ENCODE assay signal across 8 cellular contexts in the genomic region with DNA sequence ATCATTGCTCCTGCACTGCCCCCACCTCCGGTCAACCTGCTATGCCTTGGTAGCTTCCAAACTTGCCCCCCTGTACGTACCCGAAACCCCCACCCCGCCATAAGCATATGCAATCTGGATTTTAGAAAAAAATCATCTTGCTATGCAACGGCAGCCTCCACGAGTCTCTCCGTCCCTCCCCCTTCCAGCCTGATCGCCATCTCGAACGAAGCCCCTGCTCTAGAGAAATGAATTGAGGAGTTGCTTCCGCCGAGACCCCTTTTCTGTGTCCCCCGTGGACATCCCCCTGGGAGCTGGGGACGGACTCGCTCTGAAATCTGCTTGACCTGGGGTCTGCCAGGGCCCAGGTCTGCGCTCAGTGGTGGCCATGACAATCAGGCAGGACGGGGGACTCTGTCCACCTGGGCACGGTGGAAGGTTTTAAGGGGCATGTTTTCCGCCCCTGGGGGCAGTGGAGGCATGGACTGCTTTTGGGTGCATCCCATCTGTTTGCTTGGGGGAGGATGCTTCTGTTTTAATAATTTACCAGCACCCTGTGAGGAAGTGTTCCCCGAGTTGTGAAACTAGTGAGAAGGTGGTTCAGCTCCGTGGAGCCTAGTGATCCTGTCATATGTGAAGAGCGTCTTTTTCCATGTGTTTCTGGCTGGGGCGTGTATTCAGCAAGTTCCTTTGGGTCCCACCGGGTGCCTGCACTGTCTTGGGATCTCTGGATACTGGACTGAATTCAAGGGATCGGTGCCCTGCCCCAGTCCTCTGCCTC. TPM values are rescaled to one million over a fixed set of nuclear protein-coding genes. Genes with fewer than 3 reads are reported as not detected.
DNase-seq lines count a peak whose midpoint lies in the region; ATAC-seq and TF ChIP-seq lines count a peak whose summit lies in the region.

No MANE protein-coding gene starts in this region.

- no peaks in the 10 kb centered on the region for H3K27me3 ChIP-seq in Caco-2 (replicated peaks; ENCODE audit: control insufficient read depth, insufficient read depth, low read length)
- H3K27me3 ChIP-seq in HUES48 (ENCODE audit: control insufficient read depth, insufficient read depth, low read length), result no peaks in the 10 kb centered on the region
- H3K27me3 ChIP-seq in hepatocyte, result no peaks in the 10 kb centered on the region
- no peaks in the 10 kb centered on the region for H3K27me3 ChIP-seq in skeletal muscle tissue (ENCODE audit: control insufficient read depth in 3 of 3, insufficient read depth in 3 of 3, low read length in 3 of 3)

- no peak for ATAC-seq in HG02970 (IDR thresholded peaks at IDR 0.05; ENCODE audit: low FRiP score, unreplicated experiment)

- H3K4me3 Mint-ChIP-seq in Caco-2 (ENCODE audit: unreplicated experiment), result peak overlapping the region; percentile 75
- H3K4me3 Mint-ChIP-seq in activated CD4-positive, alpha-beta memory T cell treated with anti-CD3 and anti-CD28 coated beads for 36 hours, result peak overlapping the region; percentile 89

- DNase-seq in Caco-2 (no peak), hepatocyte (ENCODE audit: low spot score) (no peak), NCI-H187 (lab: John Stamatoyannopoulos, UW) (no peak), NCI-H2029 (lab: John Stamatoyannopoulos, UW) (no peak)
- DNase-seq in activated CD4-positive, alpha-beta memory T cell treated with anti-CD3 and anti-CD28 coated beads for 36 hours, result peak; percentile 21

- H3K27me3 Mint-ChIP-seq in Caco-2 (ENCODE audit: insufficient read depth, unreplicated experiment), result no peaks in the 10 kb centered on the region
- H3K27me3 Mint-ChIP-seq in activated CD4-positive, alpha-beta memory T cell treated with anti-CD3 and anti-CD28 coated beads for 36 hours, result no peaks in the 10 kb centered on the region

- 2% methylated on average over 25 of the region's 25 CpGs for WGBS in hepatocyte (ENCODE audit: low lambda C conversion rate, missing lambda C conversion rate)

- peaks cover 33% of the 10 kb centered on the region for H3K36me3 Mint-ChIP-seq in Caco-2 (ENCODE audit: insufficient read depth, unreplicated experiment)
- H3K36me3 Mint-ChIP-seq in activated CD4-positive, alpha-beta memory T cell treated with anti-CD3 and anti-CD28 coated beads for 36 hours, result peaks cover 4% of the 10 kb centered on the region

- H3K9me3 ChIP-seq in Caco-2 (no peaks in the 10 kb centered on the region), HUES48 (ENCODE audit: control insufficient read depth, insufficient read depth, low read length) (no peaks in the 10 kb centered on the region), hepatocyte (ENCODE audit: low read depth) (no peaks in the 10 kb centered on the region), skeletal muscle tissue (ENCODE audit: control insufficient read depth in 3 of 3, low read length in 3 of 3) (no peaks in the 10 kb centered on the region)

- H2AFZ ChIP-seq in hepatocyte, result no peak overlapping the region

- TF ChIP-seq CTCF in Caco-2 (IDR thresholded peaks at IDR 0.05; ENCODE audit: insufficient read depth in 1 of 2, low read depth in 1 of 2, low read length in 1 of 2, severe bottlenecking in 1 of 2, unreplicated experiment in 1 of 2) (no peak), hepatocyte (IDR thresholded peaks at IDR 0.05; ENCODE audit: poor library complexity) (no peak)

- H3K27ac ChIP-seq in HUES48 (ENCODE audit: low read depth, low read length) (no peak overlapping the region), hepatocyte (peak overlapping the region; percentile 69), skeletal muscle tissue (ENCODE audit: low read depth, low read length) (peak overlapping the region; percentile 58)

- POLR2A ChIA-PET in Caco-2 (lab: Charles Lee), result no interaction called here
- POLR2A ChIA-PET in activated CD4-positive, alpha-beta memory T cell treated with anti-CD3 and anti-CD28 coated beads for 36 hours (lab: Charles Lee), result interaction anchor here (0.9 to 1.0 kb wide), 3 partner anchors 16 to 139 kb away, joined by 3 read pairs; partner anchors contain the start of gene TICAM1

- peak overlapping the region; percentile 100 for H3K4me2 ChIP-seq in hepatocyte

- H3K4me3 ChIP-seq in Caco-2 (ENCODE audit: low read depth, low read length) (peak overlapping the region; percentile 71), HUES48 (ENCODE audit: low read depth, low read length) (peak overlapping the region; percentile 76), hepatocyte (peak overlapping the region; percentile 84), skeletal muscle tissue (ENCODE audit: low read length in 3 of 3) (peak overlapping the region; percentile 73 to 77 (median 74))

- BruUV-seq in Caco-2 (replicated peaks; lab: Mats Ljungman, UMichigan), result TSS peak; percentile 46

- H3K9me2 ChIP-seq in hepatocyte (replicated peaks; ENCODE audit: insufficient read depth), result no peaks in the 10 kb centered on the region

- no peaks in the 10 kb centered on the region for H3K9me3 Mint-ChIP-seq in Caco-2 (ENCODE audit: unreplicated experiment)
- no peaks in the 10 kb centered on the region for H3K9me3 Mint-ChIP-seq in activated CD4-positive, alpha-beta memory T cell treated with anti-CD3 and anti-CD28 coated beads for 36 hours

- H3K4me1 ChIP-seq in Caco-2 (peaks cover 15% of the 10 kb centered on the region), HUES48 (ENCODE audit: control insufficient read depth, insufficient read depth, low read length) (peaks cover 18% of the 10 kb centered on the region), hepatocyte (ENCODE audit: insufficient read depth) (peaks cover 23% of the 10 kb centered on the region), skeletal muscle tissue (ENCODE audit: control insufficient read depth in 3 of 3, insufficient read depth in 3 of 3, low read length in 3 of 3) (peaks cover 29 to 45% (median 43%) of the 10 kb centered on the region in 3 donors)

- peak overlapping the region; percentile 83 for H3K27ac Mint-ChIP-seq in Caco-2 (ENCODE audit: unreplicated experiment)
- peak overlapping the region; percentile 51 for H3K27ac Mint-ChIP-seq in activated CD4-positive, alpha-beta memory T cell treated with anti-CD3 and anti-CD28 coated beads for 36 hours

- H3K36me3 ChIP-seq in Caco-2 (ENCODE audit: control insufficient read depth, insufficient read depth, low read length) (peaks cover 1% of the 10 kb centered on the region; the same call in 1 of the 2 replicates), HUES48 (ENCODE audit: control insufficient read depth, insufficient read depth, low read length) (no peaks in the 10 kb centered on the region), hepatocyte (replicated peaks; ENCODE audit: insufficient read depth, low read depth) (no peaks in the 10 kb centered on the region), skeletal muscle tissue (ENCODE audit: control insufficient read depth in 3 of 3, insufficient read depth in 3 of 3, low read length in 3 of 3) (no peaks in the 10 kb centered on the region)

- intact Hi-C loops in Caco-2 (cut with micrococcal nuclease; ENCODE audit: unreplicated experiment), result loop anchor here (2.0 kb wide), 1 partner anchor 17 kb away; no protein-coding TSS in a partner anchor
- intact Hi-C loops in activated CD4-positive, alpha-beta memory T cell treated with anti-CD3 and anti-CD28 coated beads for 36 hours (cut with micrococcal nuclease), result loop anchor here (2.0 kb wide), 3 partner anchors 55 to 245 kb away; partner anchors contain the start of gene PLIN3

- H3K9ac ChIP-seq in HUES48 (ENCODE audit: low read depth, low read length) (no peak overlapping the region), skeletal muscle tissue (ENCODE audit: low read depth in 1 of 3, low read length in 3 of 3) (peak overlapping the region; percentile 70 to 82 (median 71))

- H3K79me2 ChIP-seq in hepatocyte, result peaks cover 55% of the 10 kb centered on the region

- CTCF ChIA-PET in Caco-2 (lab: Charles Lee), result interaction anchor here (0.8 to 2.3 kb wide), 4 partner anchors 32 to 568 kb away, joined by 4 to 13 read pairs (median 9); no protein-coding TSS in a partner anchor
- CTCF ChIA-PET in activated CD4-positive, alpha-beta memory T cell treated with anti-CD3 and anti-CD28 coated beads for 36 hours (lab: Charles Lee), result interaction anchor here (1.3 to 2.3 kb wide), 5 partner anchors 32 to 165 kb away, joined by 3 to 21 read pairs (median 5); no protein-coding TSS in a partner anchor

- peaks cover 32% of the 10 kb centered on the region for H3K4me1 Mint-ChIP-seq in Caco-2 (ENCODE audit: low read depth, unreplicated experiment)
- peaks cover 34% of the 10 kb centered on the region for H3K4me1 Mint-ChIP-seq in activated CD4-positive, alpha-beta memory T cell treated with anti-CD3 and anti-CD28 coated beads for 36 hours (ENCODE audit: low read depth)

- H4K20me1 ChIP-seq in hepatocyte (ENCODE audit: insufficient read depth, poor library complexity, severe bottlenecking), result peaks cover 42% of the 10 kb centered on the region

RNA-seq across cellular contexts. Expression of gene KDM4B, which starts 1.0 kb away (rescaled TPM):
- total RNA-seq in Caco-2 (2022), result 27.4 and 30.9 TPM in 2 replicates
- total RNA-seq in activated CD4-positive, alpha-beta memory T cell treated with anti-CD3 and anti-CD28 coated beads for 36 hours, result 10 to 100 TPM; 19.2 to 20.6 TPM
- total RNA-seq in hepatocyte, result 18.4 and 22.2 TPM in 2 replicates
- 29.6 and 34.0 TPM in 2 replicates for polyA plus RNA-seq in hepatocyte
- total RNA-seq in skeletal muscle tissue, result 11.5 TPM
